ENCODE assay signal across 1 cellular context in the genomic region with DNA sequence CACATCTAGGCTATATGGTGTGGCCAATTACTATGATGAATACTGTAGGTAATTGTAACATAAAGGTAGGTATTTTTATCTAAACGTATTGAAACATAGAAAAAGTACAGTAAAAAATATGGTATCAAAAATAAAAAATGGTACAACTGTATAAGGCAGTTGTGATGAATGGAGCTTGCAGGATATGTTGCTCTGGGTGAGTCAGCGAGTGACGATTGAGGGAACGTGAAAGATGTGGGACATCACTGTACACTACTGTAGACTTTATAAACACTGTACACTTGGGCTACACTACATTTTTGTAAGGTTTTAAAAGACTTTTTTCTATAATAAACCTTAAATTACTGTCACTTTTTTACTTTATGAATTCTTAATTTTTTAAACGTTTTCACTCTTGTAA.
TF ChIP-seq lines count a peak whose summit lies in the region.

No MANE protein-coding gene starts in this region.

TF ChIP-seq in WTC11, 78 proteins besides CTCF, POLR2A, EP300 and RAD21 (continued from another document):
- TF ChIP-seq, protein P1, sequence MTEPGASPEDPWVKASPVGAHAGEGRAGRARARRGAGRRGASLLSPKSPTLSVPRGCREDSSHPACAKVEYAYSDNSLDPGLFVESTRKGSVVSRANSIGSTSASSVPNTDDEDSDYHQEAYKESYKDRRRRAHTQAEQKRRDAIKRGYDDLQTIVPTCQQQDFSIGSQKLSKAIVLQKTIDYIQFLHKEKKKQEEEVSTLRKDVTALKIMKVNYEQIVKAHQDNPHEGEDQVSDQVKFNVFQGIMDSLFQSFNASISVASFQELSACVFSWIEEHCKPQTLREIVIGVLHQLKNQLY (CRISPR knock-in tag; IDR thresholded peaks at IDR 0.05): no peak
